ENCODE assay signal across 8 cellular contexts in genomic region chr22:48968201-48968959, GRCh38.
A peak's percentile ranks its signal among the peaks of the same experiment; 100 is the strongest.
DNase-seq lines count a peak whose midpoint lies in the region; ATAC-seq and TF ChIP-seq lines count a peak whose summit lies in the region.
"Had no signal": no experiment of that assay in that cellular context is flagged by ENCODE, and none has a peak within 500 bp of the region (broad histone marks: within the 10 kb centered on the region; RNA-seq: fewer than 3 reads in every experiment).

No MANE protein-coding gene starts in this region.

- no peak overlapping the region for H3K27ac Mint-ChIP-seq in chondrocyte (ENCODE audit: unreplicated experiment)
- H3K27ac Mint-ChIP-seq in activated T-helper 1 cell treated with anti-CD3 and anti-CD28 coated beads, Interleukin-12 subunit alpha, Interleukin-12 subunit beta, Interleukin-2, Interleukin-4 antibody, amounts not matched to agents 30 ng/mL and 10 ng/mL and 1 ng/mL, durations not matched to agents 14 hours and 24 hours and 36 hours = no peak overlapping the region

- no peak for ATAC-seq in HG03439 (IDR thresholded peaks at IDR 0.05; ENCODE audit: unreplicated experiment)

- peaks cover 7% of the 10 kb centered on the region for H3K9me3 Mint-ChIP-seq in chondrocyte (ENCODE audit: low read depth)
- no peaks in the 10 kb centered on the region for H3K9me3 Mint-ChIP-seq in activated T-helper 1 cell treated with anti-CD3 and anti-CD28 coated beads, Interleukin-12 subunit alpha, Interleukin-12 subunit beta, Interleukin-2, Interleukin-4 antibody, amounts not matched to agents 30 ng/mL and 10 ng/mL and 1 ng/mL, durations not matched to agents 14 hours and 24 hours and 36 hours

- TF ChIP-seq POLR2A in prostate gland (IDR thresholded peaks at IDR 0.05) = no peak

- H3K4me1 ChIP-seq in prostate gland (replicated peaks) = no peaks in the 10 kb centered on the region

- H3K4me1 Mint-ChIP-seq in chondrocyte (ENCODE audit: low read depth) = no peaks in the 10 kb centered on the region
- no peaks in the 10 kb centered on the region for H3K4me1 Mint-ChIP-seq in activated T-helper 1 cell treated with anti-CD3 and anti-CD28 coated beads, Interleukin-12 subunit alpha, Interleukin-12 subunit beta, Interleukin-2, Interleukin-4 antibody, amounts not matched to agents 30 ng/mL and 10 ng/mL and 1 ng/mL, durations not matched to agents 14 hours and 24 hours and 36 hours (ENCODE audit: low read depth)

- no peaks in the 10 kb centered on the region for H3K36me3 ChIP-seq in prostate gland
- H3K36me3 ChIP-seq: cardiac muscle cell had no signal

- H3K9me3 ChIP-seq in prostate gland = no peaks in the 10 kb centered on the region

- H3K27ac ChIP-seq in prostate gland = no peak overlapping the region
- H3K27ac ChIP-seq: cardiac muscle cell had no signal

- peak; percentile 71 for TF ChIP-seq CTCF in GM12864 (IDR thresholded peaks at IDR 0.05; ENCODE audit: low read depth, low read length, missing control alignments)
- TF ChIP-seq CTCF in chondrocyte (IDR thresholded peaks at IDR 0.05) = peak; percentile 62
- TF ChIP-seq CTCF in prostate gland (IDR thresholded peaks at IDR 0.05) = peak in 3 of 4 experiments; percentile 30 to 47 (median 34)

- 44% methylated on average over 10 of the region's 11 CpGs for WGBS in prostate gland

- H3K27me3 ChIP-seq in prostate gland (replicated peaks; ENCODE audit: insufficient read depth) = no peaks in the 10 kb centered on the region
- H3K27me3 ChIP-seq: cardiac muscle cell had no signal

- H3K27me3 Mint-ChIP-seq in chondrocyte (ENCODE audit: low read depth) = peaks cover 30% of the 10 kb centered on the region
- H3K27me3 Mint-ChIP-seq in activated T-helper 1 cell treated with anti-CD3 and anti-CD28 coated beads, Interleukin-12 subunit alpha, Interleukin-12 subunit beta, Interleukin-2, Interleukin-4 antibody, amounts not matched to agents 30 ng/mL and 10 ng/mL and 1 ng/mL, durations not matched to agents 14 hours and 24 hours and 36 hours (ENCODE audit: insufficient read depth) = peaks cover 2% of the 10 kb centered on the region

- no peak overlapping the region for H3K4me3 Mint-ChIP-seq in chondrocyte (ENCODE audit: unreplicated experiment)
- H3K4me3 Mint-ChIP-seq in activated T-helper 1 cell treated with anti-CD3 and anti-CD28 coated beads, Interleukin-12 subunit alpha, Interleukin-12 subunit beta, Interleukin-2, Interleukin-4 antibody, amounts not matched to agents 30 ng/mL and 10 ng/mL and 1 ng/mL, durations not matched to agents 14 hours and 24 hours and 36 hours = no peak overlapping the region

- DNase-seq in GM12864 (ENCODE audit: low read depth) (no peak), NCI-H146 treated with DMSO at 0.1 percent for 48 hours (lab: John Stamatoyannopoulos, UW; ENCODE audit: unreplicated experiment) (peak; percentile 32), chondrocyte (ENCODE audit: low spot score) (peak; percentile 58), prostate gland (ENCODE audit: low spot score) (peak; percentile 28), T-helper 2 cell (no peak)
- no peak for DNase-seq in activated T-helper 1 cell treated with anti-CD3 and anti-CD28 coated beads, Interleukin-12 subunit alpha, Interleukin-12 subunit beta, Interleukin-2, Interleukin-4 antibody, amounts not matched to agents 30 ng/mL and 10 ng/mL and 1 ng/mL, durations not matched to agents 14 hours and 24 hours and 36 hours (ENCODE audit: low spot score)

- H3K4me3 ChIP-seq in GM12864 (ENCODE audit: low read depth, low read length) = no peak overlapping the region
- no peak overlapping the region for H3K4me3 ChIP-seq in prostate gland
- H3K4me3 ChIP-seq: cardiac muscle cell had no signal

- intact Hi-C loops in prostate gland (cut with DNase I) = no loop called here
- intact Hi-C loops in activated T-helper 1 cell treated with anti-CD3 and anti-CD28 coated beads, Interleukin-12 subunit alpha, Interleukin-12 subunit beta, Interleukin-2, Interleukin-4 antibody, amounts not matched to agents 30 ng/mL and 10 ng/mL and 1 ng/mL, durations not matched to agents 14 hours and 24 hours and 36 hours (cut with micrococcal nuclease) = no loop called here

- H3K36me3 Mint-ChIP-seq in chondrocyte (ENCODE audit: low read depth) = no peaks in the 10 kb centered on the region
- no peaks in the 10 kb centered on the region for H3K36me3 Mint-ChIP-seq in activated T-helper 1 cell treated with anti-CD3 and anti-CD28 coated beads, Interleukin-12 subunit alpha, Interleukin-12 subunit beta, Interleukin-2, Interleukin-4 antibody, amounts not matched to agents 30 ng/mL and 10 ng/mL and 1 ng/mL, durations not matched to agents 14 hours and 24 hours and 36 hours (ENCODE audit: low read depth)

Comparison
In these comparisons a context has a peak if more than half of its experiments do, and no peak if none do; other contexts are left out.
1. DNase-seq: peak in NCI-H146 treated with DMSO at 0.1 percent for 48 hours (single experiment), chondrocyte (single experiment) and prostate gland (single experiment); none in GM12864 (single experiment), T-helper 2 cell (0 of 5) and activated T-helper 1 cell treated with anti-CD3 and anti-CD28 coated beads, Interleukin-12 subunit alpha, Interleukin-12 subunit beta, Interleukin-2, Interleukin-4 antibody, amounts not matched to agents 30 ng/mL and 10 ng/mL and 1 ng/mL, durations not matched to agents 14 hours and 24 hours and 36 hours (single experiment).
2. Peak in every context shown above with its lines, with median percentiles within 50 percentile points of each other: CTCF ChIP-seq.